27 cellular contexts compared by ENCODE assay signal in the genomic region with DNA sequence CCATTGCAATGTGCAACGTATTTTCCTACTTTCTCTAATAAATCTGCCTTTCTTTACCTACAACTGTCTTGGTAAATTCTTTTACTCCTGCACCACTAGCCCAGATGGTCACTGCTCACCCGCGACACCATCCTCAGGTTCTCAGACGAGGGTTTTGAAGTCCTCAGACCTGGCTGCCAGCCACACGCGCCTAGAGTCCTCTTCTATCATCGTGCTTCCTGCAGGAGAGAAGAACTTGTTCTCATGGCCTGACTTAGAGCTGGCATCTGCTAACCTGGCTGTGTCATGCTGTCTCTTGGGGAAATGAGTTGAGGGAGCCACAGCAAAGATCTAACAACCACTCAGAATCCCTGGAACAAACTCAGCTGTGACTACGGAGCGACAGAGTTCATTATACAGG. TPM values are rescaled to one million over a fixed set of nuclear protein-coding genes. Genes with fewer than 3 reads are reported as not detected.
"Had no signal": no experiment of that assay in that cellular context is flagged by ENCODE, and none has a peak within 500 bp of the region (broad histone marks: within the 10 kb centered on the region; RNA-seq: fewer than 3 reads in every experiment).

No MANE protein-coding gene starts in this region.

- H3K27ac Mint-ChIP-seq: activated CD8-positive, alpha-beta T cell treated with anti-CD3 and anti-CD28 coated beads, Interleukin-2, amount 10 ng/mL, durations not matched to agents 7 days and 5 days; activated naive CD8-positive, alpha-beta T cell treated with anti-CD3 and anti-CD28 coated beads, Interleukin-2, amount 10 ng/mL, durations not matched to agents 7 days and 5 days; T-helper 1 cell treated with Interleukin-12 subunit alpha and Interleukin-12 subunit beta and Interleukin-4 antibody, amounts not matched to agents 30 μg/mL and 1 μg/mL, for 36 hours; WTC11 had no signal

- H3K9me3 Mint-ChIP-seq: T-helper 1 cell treated with Interleukin-12 subunit alpha and Interleukin-12 subunit beta and Interleukin-4 antibody, amounts not matched to agents 30 μg/mL and 1 μg/mL, for 36 hours; WTC11 had no signal

- H3K4me3 Mint-ChIP-seq: activated CD8-positive, alpha-beta T cell treated with anti-CD3 and anti-CD28 coated beads, Interleukin-2, amount 10 ng/mL, durations not matched to agents 7 days and 5 days; activated naive CD8-positive, alpha-beta T cell treated with anti-CD3 and anti-CD28 coated beads, Interleukin-2, amount 10 ng/mL, durations not matched to agents 7 days and 5 days; T-helper 1 cell treated with Interleukin-12 subunit alpha and Interleukin-12 subunit beta and Interleukin-4 antibody, amounts not matched to agents 30 μg/mL and 1 μg/mL, for 36 hours; WTC11 had no signal

- H3K27me3 ChIP-seq: adrenal gland, colonic mucosa, SJCRH30 had no signal

- DNase-seq: activated CD4-positive, alpha-beta T cell treated with anti-CD3 and anti-CD28 coated beads for 48 hours; activated CD4-positive, alpha-beta T cell treated with anti-CD3 and anti-CD28 coated beads, Interleukin-2, amount 50 U/mL, for 4 hours; activated CD4-positive, CD25-positive, alpha-beta regulatory T cell treated with anti-CD3 and anti-CD28 coated beads, Interleukin-2, amount 50 U/mL, for 72 hours; activated CD8-positive, alpha-beta memory T cell treated with anti-CD3 and anti-CD28 coated beads, Interleukin-2, amount 50 U/mL, for 48 hours; activated CD8-positive, alpha-beta T cell treated with anti-CD3 and anti-CD28 coated beads, Interleukin-2, amount 10 ng/mL, durations not matched to agents 7 days and 5 days; activated naive CD4-positive, alpha-beta T cell treated with anti-CD3 and anti-CD28 coated beads, Interleukin-2, amount 50 U/mL, for 16 hours; activated naive CD8-positive, alpha-beta T cell treated with anti-CD3 and anti-CD28 coated beads, Interleukin-2, amount 10 ng/mL, durations not matched to agents 7 days and 5 days; activated T-cell treated with anti-CD3 and anti-CD28 coated beads, Interleukin-2, amount 50 U/mL, for 1 hour; adrenal gland; anterior cingulate cortex; caudate nucleus; colonic mucosa; NCI-H1092 treated with DMSO at 0.1 percent for 48 hours; NCI-H1417 treated with DMSO at 0.1 percent for 48 hours; NCI-H1694; NCI-H2029; NCI-H2107; NCI-H510A treated with DMSO at 0.1 percent for 48 hours; NCI-H748 treated with DMSO at 0.1 percent for 48 hours; SJCRH30; SK-N-SH; SW 1271; T-helper 9 cell had no signal

- H3K4me3 ChIP-seq: adrenal gland, colonic mucosa, SJCRH30 had no signal

- H3K9me3 ChIP-seq: adrenal gland, colonic mucosa, SJCRH30, SK-N-SH had no signal

- H3K4me1 Mint-ChIP-seq: activated naive CD8-positive, alpha-beta T cell treated with anti-CD3 and anti-CD28 coated beads, Interleukin-2, amount 10 ng/mL, durations not matched to agents 7 days and 5 days had no signal

- H3K36me3 Mint-ChIP-seq: activated naive CD8-positive, alpha-beta T cell treated with anti-CD3 and anti-CD28 coated beads, Interleukin-2, amount 10 ng/mL, durations not matched to agents 7 days and 5 days; WTC11 had no signal

- H3K27ac ChIP-seq: adrenal gland, colonic mucosa, KMS-11, SJCRH30 had no signal

RNA-seq across cellular contexts. Expression of gene PGBD5, which starts 30.3 kb away (rescaled TPM):
- total RNA-seq: activated CD8-positive, alpha-beta T cell treated with anti-CD3 and anti-CD28 coated beads, Interleukin-2, amount 10 ng/mL, durations not matched to agents 7 days and 5 days; activated naive CD8-positive, alpha-beta T cell treated with anti-CD3 and anti-CD28 coated beads, Interleukin-2, amount 10 ng/mL, durations not matched to agents 7 days and 5 days; OCI-LY7 had no signal
